16 cellular contexts compared by ENCODE assay signal in genomic region chr14:32545858-32546210, GRCh38.
A peak's percentile ranks its signal among the peaks of the same experiment; 100 is the strongest.
DNase-seq lines count a peak whose midpoint lies in the region; ATAC-seq and TF ChIP-seq lines count a peak whose summit lies in the region.
"Had no signal": no experiment of that assay in that cellular context is flagged by ENCODE, and none has a peak within 500 bp of the region (broad histone marks: within the 10 kb centered on the region; RNA-seq: fewer than 3 reads in every experiment).

No MANE protein-coding gene starts in this region.

- peak; percentile 45 for ATAC-seq in left colon
- peak in 3 of 4 donors; percentile 5 to 46 (median 8) for ATAC-seq in psoas muscle
- ATAC-seq: GM23338 had no signal

- intact Hi-C loops in left colon (cut with DNase I, micrococcal nuclease), result no loop called here
- intact Hi-C loops in psoas muscle (cut with DNase I), result no loop called here
- intact Hi-C loops in A673 (cut with micrococcal nuclease; ENCODE audit: unreplicated experiment), result no loop called here

- H3K9me3 ChIP-seq in psoas muscle (no peaks in the 10 kb centered on the region), SJCRH30 (replicated peaks) (no peaks in the 10 kb centered on the region), A673 (ENCODE audit: low read depth, low read length, poor library complexity, severe bottlenecking) (no peaks in the 10 kb centered on the region)
- H3K9me3 ChIP-seq: BLaER1 had no signal

- POLR2A ChIA-PET in A673 (lab: Charles Lee; ENCODE audit: low non-redundant PET), result no interaction called here

- 47 to 59% (median 55%) methylated on average over 5 of the region's 5 CpGs for WGBS in psoas muscle, 3 donors

- peaks cover 0 to 33% of the 10 kb centered on the region in 2 donors for H3K36me3 ChIP-seq in psoas muscle (ENCODE audit: insufficient read depth in 1 of 2, low read depth in 1 of 2)
- peaks cover 5% of the 10 kb centered on the region; the same call in 1 of the 2 replicates for H3K36me3 ChIP-seq in SJCRH30
- no peaks in the 10 kb centered on the region for H3K36me3 ChIP-seq in A673 (ENCODE audit: insufficient read depth, low read length, poor library complexity, severe bottlenecking)
- H3K36me3 ChIP-seq: BLaER1 had no signal

- BruUV-seq in A673 (replicated peaks; lab: Mats Ljungman, UMichigan), result no TSS peak

- no peak for TF ChIP-seq CTCF in psoas muscle (IDR thresholded peaks at IDR 0.05)
- TF ChIP-seq CTCF in A673 (conservative IDR thresholded peaks at IDR 0.05; ENCODE audit: low read depth, low read length), result no peak

- H3K4me3 ChIP-seq in psoas muscle (no peak overlapping the region), SJCRH30 (no peak overlapping the region), A673 (ENCODE audit: low read depth, low read length, poor library complexity, severe bottlenecking) (no peak overlapping the region)
- H3K4me3 ChIP-seq: BLaER1, GM23338 had no signal

- H3K27ac ChIP-seq in psoas muscle, result peak overlapping the region; percentile 37
- H3K27ac ChIP-seq in SJCRH30, result no peak overlapping the region
- no peak overlapping the region for H3K27ac ChIP-seq in A673 (ENCODE audit: low read depth, low read length, poor library complexity, severe bottlenecking)
- H3K27ac ChIP-seq: 22Rv1, BLaER1 had no signal

- H3K4me1 ChIP-seq in psoas muscle (peaks cover 36% of the 10 kb centered on the region), SJCRH30 (peaks cover 6% of the 10 kb centered on the region), A673 (ENCODE audit: insufficient read depth, low read length, poor library complexity, severe bottlenecking) (no peaks in the 10 kb centered on the region)
- H3K4me1 ChIP-seq: BLaER1 had no signal

- DNase-seq in NCI-H2029 (lab: John Stamatoyannopoulos, UW), result peak; percentile 47
- DNase-seq in NCI-H2029 treated with DMSO at 0.1 percent for 48 hours (lab: John Stamatoyannopoulos, UW), result no peak
- DNase-seq in left colon, result no peak
- no peak for DNase-seq in psoas muscle
- DNase-seq in SJCRH30, result no peak
- no peak for DNase-seq in amniotic stem cell (lab: John Stamatoyannopoulos, UW)
- no peak for DNase-seq in D341Med (ENCODE audit: low spot score)
- no peak for DNase-seq in A673 (ENCODE audit: low spot score)
- DNase-seq: AML-193; CD8-positive, alpha-beta memory T cell; DMS 273 treated with DMSO at 0.1 percent for 48 hours; H7; IMR-90 had no signal

- CTCF ChIA-PET in A673 (lab: Charles Lee), result no interaction called here

- H3K27me3 ChIP-seq in psoas muscle (ENCODE audit: insufficient read depth in 3 of 3, low read length in 2 of 3) (no peaks in the 10 kb centered on the region), SJCRH30 (no peaks in the 10 kb centered on the region), A673 (replicated peaks; ENCODE audit: insufficient read depth, low read depth, low read length, poor library complexity) (peaks cover 3% of the 10 kb centered on the region)
- H3K27me3 ChIP-seq: BLaER1 had no signal
